7 cellular contexts compared by ENCODE assay signal in the genomic region with DNA sequence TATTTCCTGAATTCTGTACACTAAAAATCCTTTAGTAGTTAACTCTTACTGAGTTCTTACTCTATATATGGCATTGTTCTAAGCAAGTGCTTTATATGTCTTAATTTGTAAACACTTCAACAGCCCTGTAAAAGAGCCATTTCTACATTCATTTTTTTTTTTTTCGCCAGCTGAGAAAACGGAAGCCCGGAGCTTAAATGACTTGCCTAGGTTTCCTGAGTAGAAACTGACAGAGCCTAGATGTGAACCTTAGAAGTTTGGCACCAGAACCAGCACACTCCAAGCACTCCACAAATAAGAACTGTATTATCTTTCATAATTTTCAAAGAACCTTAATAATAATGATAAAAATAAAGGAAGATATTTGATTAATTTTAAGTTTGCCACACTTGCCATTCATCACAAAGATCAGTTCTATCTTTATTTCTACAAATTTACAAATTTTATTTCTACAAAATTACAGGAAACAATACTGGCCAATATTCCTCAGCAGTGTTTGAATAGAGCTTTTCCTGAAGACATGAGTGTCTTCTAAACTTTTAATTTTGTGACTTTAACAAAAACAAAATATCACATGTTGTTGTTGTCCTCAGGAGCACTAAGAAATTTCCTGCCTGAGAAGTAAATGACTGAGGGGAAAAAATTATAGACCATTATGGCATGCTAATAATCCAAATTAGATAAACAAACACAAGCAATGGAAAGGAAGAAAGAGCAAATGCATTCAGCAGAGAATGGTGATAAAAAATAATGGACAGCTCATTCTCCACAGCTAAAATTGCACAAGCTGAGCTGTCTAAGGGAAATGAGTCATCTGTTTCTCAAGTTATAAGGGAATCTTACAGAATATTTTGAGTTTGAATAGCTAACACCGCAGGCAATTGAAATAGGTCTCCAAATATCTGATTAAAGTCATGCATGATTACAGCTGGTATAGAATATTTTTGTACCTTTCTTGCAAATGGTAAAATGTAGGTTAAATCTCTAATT.
A peak's percentile ranks its signal among the peaks of the same experiment; 100 is the strongest.
DNase-seq lines count a peak whose midpoint lies in the region; ATAC-seq and TF ChIP-seq lines count a peak whose summit lies in the region.

No MANE protein-coding gene starts in this region.

- no peak overlapping the region for H3K4me3 Mint-ChIP-seq in nephron progenitor cell
- H3K4me3 Mint-ChIP-seq in CD4-positive, alpha-beta memory T cell: no peak overlapping the region

- WGBS in gastroesophageal sphincter (ENCODE audit: low coverage in 1 of 2), 2 donors: 46 to 68% methylated on average over 4 of the region's 4 CpGs

- TF ChIP-seq EP300 in gastroesophageal sphincter (IDR thresholded peaks at IDR 0.05): no peak

- H3K27ac ChIP-seq in RWPE1: no peak overlapping the region
- no peak overlapping the region for H3K27ac ChIP-seq in gastroesophageal sphincter
- H3K27ac ChIP-seq in CD4-positive, alpha-beta memory T cell (ENCODE audit: low read depth, low read length): no peak overlapping the region

- no peak overlapping the region for H3K4me3 ChIP-seq in gastroesophageal sphincter
- H3K4me3 ChIP-seq in CD4-positive, alpha-beta memory T cell (ENCODE audit: low read length in 2 of 2): no peak overlapping the region

- intact Hi-C loops in posterior vena cava (cut with DNase I): no loop called here
- intact Hi-C loops in CD4-positive, alpha-beta memory T cell (cut with micrococcal nuclease): loop anchor here (2.0 to 10.0 kb wide), 2 partner anchors 55 to 71 kb away; a partner anchor contains a TSS

- H3K9me3 Mint-ChIP-seq in nephron progenitor cell: peaks cover 4% of the 10 kb centered on the region
- no peaks in the 10 kb centered on the region for H3K9me3 Mint-ChIP-seq in CD4-positive, alpha-beta memory T cell

- no peaks in the 10 kb centered on the region for H3K9me3 ChIP-seq in gastroesophageal sphincter
- H3K9me3 ChIP-seq in CD4-positive, alpha-beta memory T cell (ENCODE audit: control insufficient read depth in 1 of 2, low read length in 2 of 2): no peaks in the 10 kb centered on the region

- no peak overlapping the region for H3K27ac Mint-ChIP-seq in nephron progenitor cell
- H3K27ac Mint-ChIP-seq in CD4-positive, alpha-beta memory T cell: no peak overlapping the region

- H3K4me1 Mint-ChIP-seq in nephron progenitor cell: no peaks in the 10 kb centered on the region
- peaks cover 10 to 38% (median 15%) of the 10 kb centered on the region in 4 donors for H3K4me1 Mint-ChIP-seq in CD4-positive, alpha-beta memory T cell

- POLR2A ChIA-PET in RWPE1 (lab: Yijun Ruan, JAX; ENCODE audit: low non-redundant PET): no interaction called here
- POLR2A ChIA-PET in CD4-positive, alpha-beta memory T cell (lab: Charles Lee; ENCODE audit: partially characterized antibody): no interaction called here

- DNase-seq in RWPE1 (ENCODE audit: low spot score) (peak; percentile 78), nephron progenitor cell (no peak), posterior vena cava (ENCODE audit: low spot score) (no peak)
- DNase-seq in CD4-positive, alpha-beta memory T cell: no peak

- H3K27me3 Mint-ChIP-seq in nephron progenitor cell (ENCODE audit: low read depth, poor library complexity): no peaks in the 10 kb centered on the region
- no peaks in the 10 kb centered on the region for H3K27me3 Mint-ChIP-seq in CD4-positive, alpha-beta memory T cell

- peaks cover 0 to 10% of the 10 kb centered on the region in 2 donors for H3K36me3 ChIP-seq in gastroesophageal sphincter
- peaks cover 4% of the 10 kb centered on the region for H3K36me3 ChIP-seq in CD4-positive, alpha-beta memory T cell (ENCODE audit: insufficient read depth, low read length)

- no peak for TF ChIP-seq POLR2A in gastroesophageal sphincter (IDR thresholded peaks at IDR 0.05)

- peak; percentile 54 for ATAC-seq in GM18502 (IDR thresholded peaks at IDR 0.05; ENCODE audit: poor library complexity, unreplicated experiment)
- peak; percentile 39 for ATAC-seq in HG02884 (IDR thresholded peaks at IDR 0.05; ENCODE audit: unreplicated experiment)
- ATAC-seq in gastroesophageal sphincter: peak; percentile 41

- CTCF ChIA-PET in RWPE1 (lab: Yijun Ruan, JAX): no interaction called here
- CTCF ChIA-PET in CD4-positive, alpha-beta memory T cell (lab: Charles Lee; ENCODE audit: partially characterized antibody): no interaction called here

- H3K4me1 ChIP-seq in gastroesophageal sphincter: no peaks in the 10 kb centered on the region
- no peaks in the 10 kb centered on the region for H3K4me1 ChIP-seq in CD4-positive, alpha-beta memory T cell (ENCODE audit: insufficient read depth, low read length)

- no peak for TF ChIP-seq CTCF in RWPE1 (conservative IDR thresholded peaks at IDR 0.05; ENCODE audit: low read depth)
- no peak for TF ChIP-seq CTCF in gastroesophageal sphincter (IDR thresholded peaks at IDR 0.05)
- TF ChIP-seq CTCF in nephron progenitor cell (IDR thresholded peaks at IDR 0.05): no peak

- H3K36me3 Mint-ChIP-seq in nephron progenitor cell (ENCODE audit: low read depth): no peaks in the 10 kb centered on the region
- H3K36me3 Mint-ChIP-seq in CD4-positive, alpha-beta memory T cell: peaks cover 10 to 22% of the 10 kb centered on the region in 2 donors

- H3K27me3 ChIP-seq in gastroesophageal sphincter: no peaks in the 10 kb centered on the region
- H3K27me3 ChIP-seq in CD4-positive, alpha-beta memory T cell (ENCODE audit: insufficient read depth, low read length): no peaks in the 10 kb centered on the region
